23 cellular contexts compared by ENCODE assay signal in the genomic region with DNA sequence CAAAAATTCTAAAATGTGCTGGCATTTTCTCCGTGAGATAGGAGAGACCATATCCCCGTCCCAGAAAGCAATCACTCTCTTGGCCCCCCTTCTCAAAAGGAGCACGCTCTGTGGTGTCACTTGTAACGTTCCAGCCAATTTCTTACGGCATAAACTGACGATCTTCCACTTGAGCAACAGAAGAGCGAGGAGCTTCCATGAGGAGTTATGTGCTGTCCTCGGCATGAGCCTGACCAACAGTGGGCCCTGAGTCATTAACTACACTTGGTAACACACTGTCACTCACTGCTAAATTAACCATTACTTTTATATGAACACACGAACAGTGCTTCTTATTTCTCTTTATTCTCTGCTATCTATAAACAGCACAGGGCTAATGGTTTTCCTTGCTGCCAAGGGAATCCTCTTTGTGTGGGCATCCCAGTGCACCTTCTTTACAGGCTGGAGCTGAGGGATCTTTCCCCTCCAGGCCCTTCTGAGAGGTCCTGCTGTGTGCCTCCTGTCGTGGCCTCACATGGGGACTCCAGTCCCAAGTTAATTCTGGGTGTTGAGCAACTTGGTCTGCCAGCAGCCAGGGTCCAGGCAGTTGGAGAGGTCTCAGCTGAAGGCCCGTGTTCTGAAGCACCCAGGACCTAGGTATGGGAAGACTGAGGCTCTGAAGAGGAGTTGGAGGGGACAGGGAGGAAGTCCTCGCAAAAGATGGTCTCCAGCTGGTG. TPM values are rescaled to one million over a fixed set of nuclear protein-coding genes. Genes with fewer than 3 reads are reported as not detected.
DNase-seq lines count a peak whose midpoint lies in the region; ATAC-seq and TF ChIP-seq lines count a peak whose summit lies in the region.
"Had no signal": no experiment of that assay in that cellular context is flagged by ENCODE, and none has a peak within 500 bp of the region (broad histone marks: within the 10 kb centered on the region; RNA-seq: fewer than 3 reads in every experiment).

No MANE protein-coding gene starts in this region.

- H3K9me3 ChIP-seq in IMR-90 (ENCODE audit: control insufficient read depth, insufficient read depth, low read length) = no peaks in the 10 kb centered on the region
- no peaks in the 10 kb centered on the region for H3K9me3 ChIP-seq in uterus

- TF ChIP-seq POLR2A in IMR-90 (IDR thresholded peaks at IDR 0.05; ENCODE audit: low read depth, low read length) = no peak
- no peak for TF ChIP-seq POLR2A in uterus (IDR thresholded peaks at IDR 0.05)

- TF ChIP-seq CTCF in IMR-90 (conservative IDR thresholded peaks at IDR 0.05; ENCODE audit: low read depth, low read length) = no peak
- TF ChIP-seq CTCF in epithelial cell of proximal tubule (conservative IDR thresholded peaks at IDR 0.05; ENCODE audit: low read depth, low read length) = no peak
- no peak for TF ChIP-seq CTCF in nephron progenitor cell (IDR thresholded peaks at IDR 0.05)
- no peak for TF ChIP-seq CTCF in uterus (IDR thresholded peaks at IDR 0.05)

- H3K9ac ChIP-seq in IMR-90 (ENCODE audit: low read depth, low read length) = no peak overlapping the region

- peaks cover 65% of the 10 kb centered on the region for H3K4me1 Mint-ChIP-seq in nephron progenitor cell
- H3K4me1 Mint-ChIP-seq: CD4-positive, alpha-beta memory T cell; IgD-negative memory B cell had no signal

- H3K27ac Mint-ChIP-seq in nephron progenitor cell = no peak overlapping the region
- H3K27ac Mint-ChIP-seq: CD4-positive, alpha-beta memory T cell; IgD-negative memory B cell had no signal

- H2AK5ac ChIP-seq in IMR-90 (ENCODE audit: low read depth, low read length) = no peak overlapping the region

- no peak overlapping the region for H3K4me2 ChIP-seq in IMR-90 (ENCODE audit: low read depth, low read length)

- H4K8ac ChIP-seq in IMR-90 (ENCODE audit: low read depth in 2 of 2, low read length in 2 of 2) = no peak overlapping the region

- TF ChIP-seq RAD21 in IMR-90 (IDR thresholded peaks at IDR 0.05; ENCODE audit: low read length) = no peak

- no peak overlapping the region for H4K5ac ChIP-seq in IMR-90 (ENCODE audit: low read depth, low read length)

- no peaks in the 10 kb centered on the region for H3K36me3 ChIP-seq in IMR-90 (ENCODE audit: control insufficient read depth, insufficient read depth, low read length)
- H3K36me3 ChIP-seq in uterus = no peaks in the 10 kb centered on the region

- WGBS in IMR-90 (ENCODE audit: extremely low coverage in 2 of 2, insufficient read length in 1 of 2), 2 experiments = no CpG with 5 or more reads among the region's 12 CpGs

- H3K79me1 ChIP-seq in IMR-90 (ENCODE audit: low read depth in 1 of 2, low read length in 2 of 2) = no peaks in the 10 kb centered on the region

- peaks cover 8% of the 10 kb centered on the region for H3K9me3 Mint-ChIP-seq in nephron progenitor cell

- in situ Hi-C loops in IMR-90 (cut with MboI; ENCODE audit: low sequenced_read_pairs) = no loop called here

- no peaks in the 10 kb centered on the region for H3K4me1 ChIP-seq in IMR-90 (ENCODE audit: control insufficient read depth, insufficient read depth, low read length)
- no peaks in the 10 kb centered on the region for H3K4me1 ChIP-seq in uterus

- BruUV-seq in IMR-90 (replicated peaks; lab: Mats Ljungman, UMichigan) = no TSS peak

- CTCF ChIA-PET in IMR-90 (lab: Yijun Ruan, JAX) = no interaction called here

- H3K18ac ChIP-seq in IMR-90 (ENCODE audit: low read depth, low read length) = no peak overlapping the region

- no peak for ATAC-seq in IMR-90 (ENCODE audit: low read depth)
- ATAC-seq: SK-N-SH treated with all-trans-retinoic acid at 6 μM for 48 hours had no signal

- peaks cover 42% of the 10 kb centered on the region for H3K27me3 ChIP-seq in IMR-90 (ENCODE audit: control insufficient read depth, insufficient read depth, low read length)
- H3K27me3 ChIP-seq in uterus = no peaks in the 10 kb centered on the region

- no peak overlapping the region for H3K23ac ChIP-seq in IMR-90 (ENCODE audit: low read depth, low read length)

- no peak overlapping the region for H2BK20ac ChIP-seq in IMR-90 (ENCODE audit: low read depth, low read length)

- POLR2A ChIA-PET in IMR-90 (lab: Charles Lee; ENCODE audit: unreplicated experiment) = no interaction called here

- no peak overlapping the region for H4K91ac ChIP-seq in IMR-90 (ENCODE audit: insufficient read depth, low read depth, low read length)

- peaks cover 28% of the 10 kb centered on the region for H3K27me3 Mint-ChIP-seq in nephron progenitor cell (ENCODE audit: low read depth, poor library complexity)

- peak overlapping the region; percentile 19 for H3K4me3 Mint-ChIP-seq in nephron progenitor cell
- H3K4me3 Mint-ChIP-seq: CD4-positive, alpha-beta memory T cell had no signal

- intact Hi-C loops in IMR-90 (cut with micrococcal nuclease) = no loop called here
- intact Hi-C loops in uterus (cut with DNase I; ENCODE audit: low total_unique reads) = no loop called here

- H2BK5ac ChIP-seq in IMR-90 (ENCODE audit: low read depth, low read length, poor library complexity, severe bottlenecking) = no peak overlapping the region

- H2BK15ac ChIP-seq in IMR-90 (ENCODE audit: low read depth, low read length) = no peak overlapping the region

- H2AK9ac ChIP-seq in IMR-90 (replicated peaks; ENCODE audit: low read depth, low read length, poor library complexity) = no peak overlapping the region

- H2AFZ ChIP-seq in IMR-90 (replicated peaks; ENCODE audit: low read length, poor library complexity) = peak overlapping the region; percentile 48

- H3K4ac ChIP-seq in IMR-90 (ENCODE audit: low read depth, low read length) = no peak overlapping the region

- H3K14ac ChIP-seq in IMR-90 (replicated peaks; ENCODE audit: low read depth, low read length) = no peak overlapping the region

- H2BK120ac ChIP-seq in IMR-90 (ENCODE audit: low read depth, low read length) = no peak overlapping the region

- H4K20me1 ChIP-seq in IMR-90 (ENCODE audit: insufficient read depth, low read length) = no peaks in the 10 kb centered on the region

- H3K4me3 ChIP-seq in IMR-90 (ENCODE audit: insufficient read depth, low read depth, low read length) (no peak overlapping the region), epithelial cell of proximal tubule (ENCODE audit: low read depth, low read length) (peak overlapping the region; percentile 21), uterus (no peak overlapping the region)

- 0 out of 2 replicates have a peak, but pooled peaks cover 2% of the 10 kb centered on the region for H3K9me1 ChIP-seq in IMR-90 (ENCODE audit: insufficient read depth, low read length)

- dilution Hi-C loops in IMR-90 (cut with HindIII; ENCODE audit: low sequenced_read_pairs, unreplicated experiment) = no loop called here

- H3K36me3 Mint-ChIP-seq in nephron progenitor cell (ENCODE audit: low read depth) = no peaks in the 10 kb centered on the region
- H3K36me3 Mint-ChIP-seq: CD4-positive, alpha-beta memory T cell had no signal

- H3K56ac ChIP-seq in IMR-90 (ENCODE audit: extremely low read depth, insufficient read depth, low read length) = no peak overlapping the region

- H3K27ac ChIP-seq in IMR-90 (ENCODE audit: insufficient read depth, low read length) (no peak overlapping the region), uterus (no peak overlapping the region)
- H3K27ac ChIP-seq: HL-60 had no signal

- DNase-seq in DMS79 (lab: John Stamatoyannopoulos, UW) (peak; percentile 23), IMR-90 (no peak), epithelial cell of proximal tubule (ENCODE audit: low read depth) (no peak), nephron progenitor cell (no peak), uterus (no peak), NCI-H146 treated with DMSO at 0.1 percent for 48 hours (lab: John Stamatoyannopoulos, UW; ENCODE audit: unreplicated experiment) (no peak), KG1 (lab: John Stamatoyannopoulos, UW) (no peak)
- no peak for DNase-seq in activated CD4-positive, alpha-beta T cell treated with anti-CD3 and anti-CD28 coated beads, Interleukin-2, amount 50 U/mL, for 48 hours
- DNase-seq: CD4-positive, alpha-beta memory T cell; Kasumi-1; NCI-H1105; NCI-H1694; NCI-H510A; NCI-H774; RPMI8226; SIG-M5 had no signal

TF ChIP-seq in IMR-90, 13 proteins besides CTCF, POLR2A, EP300 and RAD21 (continues in another document):
- no peak for TF ChIP-seq SMC3 (IDR thresholded peaks at IDR 0.05; ENCODE audit: low read depth, low read length)
- no peak for TF ChIP-seq CEBPB (IDR thresholded peaks at IDR 0.05; ENCODE audit: low read depth, low read length)
- TF ChIP-seq NFE2L2 (IDR thresholded peaks at IDR 0.05; ENCODE audit: low read depth, low read length) = no peak
- TF ChIP-seq RFX5 (IDR thresholded peaks at IDR 0.05; ENCODE audit: low read depth, low read length) = no peak
- no peak for TF ChIP-seq RCOR1 (IDR thresholded peaks at IDR 0.05; ENCODE audit: insufficient replicate concordance, low read length)
- no peak for TF ChIP-seq MXI1 (IDR thresholded peaks at IDR 0.05; ENCODE audit: borderline replicate concordance, low read depth, low read length)
- TF ChIP-seq FOS (IDR thresholded peaks at IDR 0.05; ENCODE audit: low read depth, low read length) = no peak
- TF ChIP-seq, protein P1, sequence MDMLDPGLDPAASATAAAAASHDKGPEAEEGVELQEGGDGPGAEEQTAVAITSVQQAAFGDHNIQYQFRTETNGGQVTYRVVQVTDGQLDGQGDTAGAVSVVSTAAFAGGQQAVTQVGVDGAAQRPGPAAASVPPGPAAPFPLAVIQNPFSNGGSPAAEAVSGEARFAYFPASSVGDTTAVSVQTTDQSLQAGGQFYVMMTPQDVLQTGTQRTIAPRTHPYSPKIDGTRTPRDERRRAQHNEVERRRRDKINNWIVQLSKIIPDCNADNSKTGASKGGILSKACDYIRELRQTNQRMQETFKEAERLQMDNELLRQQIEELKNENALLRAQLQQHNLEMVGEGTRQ (IDR thresholded peaks at IDR 0.05; ENCODE audit: low read depth, low read length) = no peak
- TF ChIP-seq MAFK (IDR thresholded peaks at IDR 0.05; ENCODE audit: low read depth, low read length) = no peak
- TF ChIP-seq BHLHE40 (IDR thresholded peaks at IDR 0.05; ENCODE audit: low read depth, low read length) = no peak

RNA-seq across cellular contexts. Expression of a gene that starts 9.4 kb away (rescaled TPM):
- total RNA-seq in IMR-90 (2012; rRNA removed) = under 0.01 and 0.28 TPM in 2 replicates
- 0.10 TPM in 1 of 2 replicates, not detected in the other for polyA plus RNA-seq in IMR-90 (2012; rRNA removed)
- polyA plus RNA-seq in IMR-90 (2012; cell fraction: cytosol; rRNA removed) = 0.05 TPM in 1 of 2 replicates, not detected in the other
- polyA plus RNA-seq in IMR-90 (2012; cell fraction: nucleus; rRNA removed; ENCODE audit: low replicate concordance) = 0.45 and 1.1 TPM in 2 replicates
- 0.22 TPM in 1 of 2 replicates, not detected in the other for total RNA-seq in epithelial cell of proximal tubule
- 1 to 10 TPM in 1 of 4 donors, under 1 TPM in 1, not detected in 2; 0.46 to 1.2 TPM for total RNA-seq in uterus
- total RNA-seq: H1, HT1080 had no signal
- polyA plus RNA-seq: BJ, IgD-negative memory B cell had no signal

RNA-seq across cellular contexts. Expression of a gene that starts 39.3 kb away (rescaled TPM):
- not detected in 2 replicates for total RNA-seq in IMR-90 (2012; rRNA removed)
- not detected in 2 replicates for polyA plus RNA-seq in IMR-90 (2012; rRNA removed)
- 0.01 TPM in 1 of 2 replicates, not detected in the other for polyA plus RNA-seq in IMR-90 (2012; cell fraction: cytosol; rRNA removed)
- polyA plus RNA-seq in IMR-90 (2012; cell fraction: nucleus; rRNA removed; ENCODE audit: low replicate concordance) = 0.10 TPM in 1 of 2 replicates, not detected in the other
- total RNA-seq in epithelial cell of proximal tubule = 0.07 TPM in 1 of 2 replicates, not detected in the other
- total RNA-seq in uterus = 1 to 10 TPM in 1 of 4 donors, under 1 TPM in 1, not detected in 2; 0.28 to 2.4 TPM
- total RNA-seq: HT1080, OCI-LY7 had no signal
- polyA plus RNA-seq: BJ; CD4-positive, alpha-beta memory T cell; IgD-negative memory B cell had no signal
